2 cellular contexts compared by ENCODE assay signal in genomic region chr11:67158241-67158640, GRCh38.
TF ChIP-seq lines count a peak whose summit lies in the region.

No MANE protein-coding gene starts in this region.

TF ChIP-seq in HepG2, 621 proteins besides CTCF, POLR2A, EP300 and RAD21 (continued from another document):
- TF ChIP-seq ZSCAN25 (CRISPR knock-in tag; IDR thresholded peaks at IDR 0.05), result no peak
- TF ChIP-seq MAFF (IDR thresholded peaks at IDR 0.05; ENCODE audit: low read depth, low read length), result peak; percentile 90
- TF ChIP-seq TRIM24 (CRISPR knock-in tag; IDR thresholded peaks at IDR 0.05), result no peak
- TF ChIP-seq ATF6 (CRISPR knock-in tag; conservative IDR thresholded peaks at IDR 0.05), result no peak
- TF ChIP-seq KLF13 (CRISPR knock-in tag; IDR thresholded peaks at IDR 0.05), result no peak
- TF ChIP-seq MAFK (conservative IDR thresholded peaks at IDR 0.05 in 1 of 2, IDR thresholded peaks at IDR 0.05 in 1 of 2; ENCODE audit: low read length in 2 of 2), result peak; percentile 89 to 94
- no peak for TF ChIP-seq MXD4 (CRISPR knock-in tag; IDR thresholded peaks at IDR 0.05)
- no peak for TF ChIP-seq ZNF230 (CRISPR knock-in tag; IDR thresholded peaks at IDR 0.05)
- no peak for TF ChIP-seq ZNF746 (CRISPR knock-in tag; IDR thresholded peaks at IDR 0.05)
- no peak for TF ChIP-seq PHB2 (IDR thresholded peaks at IDR 0.05; ENCODE audit: partially characterized antibody)

TF ChIP-seq in WTC11, 78 proteins besides CTCF, POLR2A, EP300 and RAD21:
- TF ChIP-seq IRF1 (CRISPR knock-in tag; IDR thresholded peaks at IDR 0.05), result no peak
- no peak for TF ChIP-seq FOXP1 (CRISPR knock-in tag; IDR thresholded peaks at IDR 0.05; ENCODE audit: borderline replicate concordance)
- no peak for TF ChIP-seq FOXK1 (CRISPR knock-in tag; IDR thresholded peaks at IDR 0.05)
- TF ChIP-seq NR2C2 (CRISPR knock-in tag; IDR thresholded peaks at IDR 0.05), result no peak
- no peak for TF ChIP-seq HMGA2 (CRISPR knock-in tag; IDR thresholded peaks at IDR 0.05)
- no peak for TF ChIP-seq RELA (CRISPR knock-in tag; IDR thresholded peaks at IDR 0.05; ENCODE audit: borderline replicate concordance)
- no peak for TF ChIP-seq CDX4 (CRISPR knock-in tag; IDR thresholded peaks at IDR 0.05; ENCODE audit: borderline replicate concordance)
- TF ChIP-seq FOXJ3 (CRISPR knock-in tag; IDR thresholded peaks at IDR 0.05; ENCODE audit: borderline replicate concordance), result no peak
- TF ChIP-seq ZBTB43 (CRISPR knock-in tag; IDR thresholded peaks at IDR 0.05), result no peak
- TF ChIP-seq E2F5 (CRISPR knock-in tag; IDR thresholded peaks at IDR 0.05), result no peak
- no peak for TF ChIP-seq EMX1 (CRISPR knock-in tag; IDR thresholded peaks at IDR 0.05)
- TF ChIP-seq ERG (CRISPR knock-in tag; IDR thresholded peaks at IDR 0.05), result no peak
- TF ChIP-seq SMAD4 (CRISPR knock-in tag; IDR thresholded peaks at IDR 0.05), result no peak
- TF ChIP-seq JAZF1 (CRISPR knock-in tag; IDR thresholded peaks at IDR 0.05), result no peak
- no peak for TF ChIP-seq NR3C1 (CRISPR knock-in tag; conservative IDR thresholded peaks at IDR 0.05; ENCODE audit: low read depth)
- TF ChIP-seq PRDM15 (CRISPR knock-in tag; IDR thresholded peaks at IDR 0.05), result no peak
- TF ChIP-seq GABPB1 (CRISPR knock-in tag; IDR thresholded peaks at IDR 0.05), result no peak
- TF ChIP-seq E2F4 (CRISPR knock-in tag; IDR thresholded peaks at IDR 0.05; ENCODE audit: borderline replicate concordance, low read depth), result no peak
- no peak for TF ChIP-seq JUN (CRISPR knock-in tag; IDR thresholded peaks at IDR 0.05)
